ENCODE assay signal across 1 cellular context in the genomic region with DNA sequence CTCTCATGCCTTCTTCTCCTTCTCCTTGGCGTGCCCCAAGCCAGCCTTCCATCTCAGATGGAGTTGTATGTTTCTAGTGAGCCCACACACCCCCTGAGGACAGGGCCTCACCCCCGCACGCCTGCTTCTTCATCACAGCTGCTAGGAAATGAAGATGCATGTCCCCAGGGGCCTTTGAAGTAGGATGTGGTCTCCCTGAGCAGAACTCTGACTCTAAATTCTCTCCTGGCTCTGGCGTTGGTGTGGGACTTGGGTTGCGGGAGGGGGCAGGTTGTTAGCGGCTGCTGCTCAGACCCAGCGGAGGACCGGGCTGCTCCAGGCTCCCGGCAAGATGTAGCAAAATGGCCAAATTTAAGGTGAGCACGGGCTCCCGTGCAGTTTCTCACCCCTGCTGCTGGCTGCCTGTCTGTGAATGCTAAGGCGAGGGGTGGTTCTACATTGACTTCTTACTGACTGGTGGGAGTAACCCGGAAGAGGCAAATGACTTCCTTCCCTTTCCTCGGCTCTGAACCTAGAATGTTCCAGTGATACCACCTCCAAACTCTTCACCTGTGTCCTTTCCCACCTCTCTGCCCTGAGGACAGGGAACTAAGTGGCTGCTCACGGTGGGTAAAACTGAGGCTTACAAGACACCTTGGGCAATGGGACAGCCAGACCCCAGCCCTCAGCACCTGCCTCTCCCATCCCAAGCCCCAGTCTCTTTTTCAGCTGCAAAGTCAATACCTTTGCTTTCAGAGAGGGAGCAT.
A peak's percentile ranks its signal among the peaks of the same experiment; 100 is the strongest.
TF ChIP-seq lines count a peak whose summit lies in the region.

No MANE protein-coding gene starts in this region.

TF ChIP-seq in HEK293, 187 proteins besides CTCF, POLR2A, EP300 and RAD21 (continued from another document):
- TF ChIP-seq, protein P1, sequence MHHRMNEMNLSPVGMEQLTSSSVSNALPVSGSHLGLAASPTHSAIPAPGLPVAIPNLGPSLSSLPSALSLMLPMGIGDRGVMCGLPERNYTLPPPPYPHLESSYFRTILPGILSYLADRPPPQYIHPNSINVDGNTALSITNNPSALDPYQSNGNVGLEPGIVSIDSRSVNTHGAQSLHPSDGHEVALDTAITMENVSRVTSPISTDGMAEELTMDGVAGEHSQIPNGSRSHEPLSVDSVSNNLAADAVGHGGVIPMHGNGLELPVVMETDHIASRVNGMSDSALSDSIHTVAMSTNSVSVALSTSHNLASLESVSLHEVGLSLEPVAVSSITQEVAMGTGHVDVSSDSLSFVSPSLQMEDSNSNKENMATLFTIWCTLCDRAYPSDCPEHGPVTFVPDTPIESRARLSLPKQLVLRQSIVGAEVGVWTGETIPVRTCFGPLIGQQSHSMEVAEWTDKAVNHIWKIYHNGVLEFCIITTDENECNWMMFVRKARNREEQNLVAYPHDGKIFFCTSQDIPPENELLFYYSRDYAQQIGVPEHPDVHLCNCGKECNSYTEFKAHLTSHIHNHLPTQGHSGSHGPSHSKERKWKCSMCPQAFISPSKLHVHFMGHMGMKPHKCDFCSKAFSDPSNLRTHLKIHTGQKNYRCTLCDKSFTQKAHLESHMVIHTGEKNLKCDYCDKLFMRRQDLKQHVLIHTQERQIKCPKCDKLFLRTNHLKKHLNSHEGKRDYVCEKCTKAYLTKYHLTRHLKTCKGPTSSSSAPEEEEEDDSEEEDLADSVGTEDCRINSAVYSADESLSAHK (tag by site-specific recombination; IDR thresholded peaks at IDR 0.05) = peak; percentile 94
- TF ChIP-seq GLIS2 (tag by site-specific recombination; IDR thresholded peaks at IDR 0.05) (no peak), ZNF335 (tag by site-specific recombination; conservative IDR thresholded peaks at IDR 0.05) (no peak), HOXD13 (CRISPR knock-in tag; IDR thresholded peaks at IDR 0.05; ENCODE audit: borderline replicate concordance) (no peak), ZNF169 (tag by site-specific recombination; IDR thresholded peaks at IDR 0.05) (no peak)
- TF ChIP-seq, protein P2, sequence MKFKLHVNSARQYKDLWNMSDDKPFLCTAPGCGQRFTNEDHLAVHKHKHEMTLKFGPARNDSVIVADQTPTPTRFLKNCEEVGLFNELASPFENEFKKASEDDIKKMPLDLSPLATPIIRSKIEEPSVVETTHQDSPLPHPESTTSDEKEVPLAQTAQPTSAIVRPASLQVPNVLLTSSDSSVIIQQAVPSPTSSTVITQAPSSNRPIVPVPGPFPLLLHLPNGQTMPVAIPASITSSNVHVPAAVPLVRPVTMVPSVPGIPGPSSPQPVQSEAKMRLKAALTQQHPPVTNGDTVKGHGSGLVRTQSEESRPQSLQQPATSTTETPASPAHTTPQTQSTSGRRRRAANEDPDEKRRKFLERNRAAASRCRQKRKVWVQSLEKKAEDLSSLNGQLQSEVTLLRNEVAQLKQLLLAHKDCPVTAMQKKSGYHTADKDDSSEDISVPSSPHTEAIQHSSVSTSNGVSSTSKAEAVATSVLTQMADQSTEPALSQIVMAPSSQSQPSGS (tag by site-specific recombination; IDR thresholded peaks at IDR 0.05; ENCODE audit: low read depth) = no peak
- TF ChIP-seq, protein P3, sequence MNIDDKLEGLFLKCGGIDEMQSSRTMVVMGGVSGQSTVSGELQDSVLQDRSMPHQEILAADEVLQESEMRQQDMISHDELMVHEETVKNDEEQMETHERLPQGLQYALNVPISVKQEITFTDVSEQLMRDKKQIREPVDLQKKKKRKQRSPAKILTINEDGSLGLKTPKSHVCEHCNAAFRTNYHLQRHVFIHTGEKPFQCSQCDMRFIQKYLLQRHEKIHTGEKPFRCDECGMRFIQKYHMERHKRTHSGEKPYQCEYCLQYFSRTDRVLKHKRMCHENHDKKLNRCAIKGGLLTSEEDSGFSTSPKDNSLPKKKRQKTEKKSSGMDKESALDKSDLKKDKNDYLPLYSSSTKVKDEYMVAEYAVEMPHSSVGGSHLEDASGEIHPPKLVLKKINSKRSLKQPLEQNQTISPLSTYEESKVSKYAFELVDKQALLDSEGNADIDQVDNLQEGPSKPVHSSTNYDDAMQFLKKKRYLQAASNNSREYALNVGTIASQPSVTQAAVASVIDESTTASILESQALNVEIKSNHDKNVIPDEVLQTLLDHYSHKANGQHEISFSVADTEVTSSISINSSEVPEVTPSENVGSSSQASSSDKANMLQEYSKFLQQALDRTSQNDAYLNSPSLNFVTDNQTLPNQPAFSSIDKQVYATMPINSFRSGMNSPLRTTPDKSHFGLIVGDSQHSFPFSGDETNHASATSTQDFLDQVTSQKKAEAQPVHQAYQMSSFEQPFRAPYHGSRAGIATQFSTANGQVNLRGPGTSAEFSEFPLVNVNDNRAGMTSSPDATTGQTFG (tag by site-specific recombination; IDR thresholded peaks at IDR 0.05; ENCODE audit: borderline replicate concordance) = no peak
TF ChIP-seq in HEK293: peak in this region for 3.
